Comparison of ENCODE assay signal across 8 cellular contexts in genomic region chr16:50741225-50741807, GRCh38. TPM values are rescaled to one million over a fixed set of nuclear protein-coding genes. Genes with fewer than 3 reads are reported as not detected.
DNase-seq lines count a peak whose midpoint lies in the region; ATAC-seq and TF ChIP-seq lines count a peak whose summit lies in the region.

No MANE protein-coding gene starts in this region.

- peak overlapping the region; percentile 89 for H3K4me3 Mint-ChIP-seq in memory B cell

- TF ChIP-seq POLR2A in breast epithelium (IDR thresholded peaks at IDR 0.05) = no peak

- H3K27ac Mint-ChIP-seq in memory B cell = peak overlapping the region; percentile 97

- H3K36me3 Mint-ChIP-seq in memory B cell = peaks cover 31% of the 10 kb centered on the region

- H3K4me3 ChIP-seq in GM12864 (ENCODE audit: low read depth, low read length) (peak overlapping the region; percentile 64), breast epithelium (peak overlapping the region; percentile 90 to 96 (median 95))

- no peak for TF ChIP-seq CTCF in GM12864 (IDR thresholded peaks at IDR 0.05; ENCODE audit: low read depth, low read length, missing control alignments)
- TF ChIP-seq CTCF in breast epithelium (IDR thresholded peaks at IDR 0.05) = no peak

- H3K27ac ChIP-seq in breast epithelium = peak overlapping the region; percentile 42 to 83

- peaks cover 38% of the 10 kb centered on the region for H3K4me1 Mint-ChIP-seq in memory B cell

- DNase-seq in GM12864 (ENCODE audit: low read depth) (no peak), breast epithelium (ENCODE audit: low spot score in 2 of 2) (peak in 1 of 2 donors; percentile 32), memory B cell (ENCODE audit: low spot score in 2 of 2) (no peak), SKM-1 (lab: John Stamatoyannopoulos, UW; ENCODE audit: unreplicated experiment) (no peak), occipital lobe (lab: John Stamatoyannopoulos, UW) (no peak), NCI-H774 (lab: John Stamatoyannopoulos, UW) (no peak), dedifferentiated amniotic fluid mesenchymal stem cell (ENCODE audit: extremely low spot score) (no peak)

- H3K9me3 Mint-ChIP-seq in memory B cell = no peaks in the 10 kb centered on the region

- no peaks in the 10 kb centered on the region for H3K9me3 ChIP-seq in breast epithelium

- intact Hi-C loops in breast epithelium (cut with DNase I; ENCODE audit: low total_unique reads) = no loop called here

- no peaks in the 10 kb centered on the region for H3K27me3 Mint-ChIP-seq in memory B cell

- peaks cover 0 to 4% of the 10 kb centered on the region in 2 donors for H3K4me1 ChIP-seq in breast epithelium

- ATAC-seq in HG03354 (IDR thresholded peaks at IDR 0.05; ENCODE audit: poor library complexity, severe bottlenecking, unreplicated experiment) = peak; percentile 1
- no peak for ATAC-seq in memory B cell (ENCODE audit: low read depth)

- H3K27me3 ChIP-seq in breast epithelium = no peaks in the 10 kb centered on the region

- H3K36me3 ChIP-seq in breast epithelium = no peaks in the 10 kb centered on the region

RNA-seq across cellular contexts. Expression of gene CYLD, which starts 0.6 kb away (rescaled TPM):
- total RNA-seq in breast epithelium = 10 to 100 TPM; 40.6 to 62.9 (median 43.4) TPM
- 51.2 TPM for total RNA-seq in occipital lobe

RNA-seq across cellular contexts. Expression of gene NOD2, which starts 47.9 kb away (rescaled TPM):
- total RNA-seq in breast epithelium (1 to 10 TPM; 2.6 to 4.9 (median 3.8) TPM), occipital lobe (0.16 TPM)
